Comparison of ENCODE assay signal across 22 cellular contexts in genomic region chr7:137241655-137242054, GRCh38.
A peak's percentile ranks its signal among the peaks of the same experiment; 100 is the strongest.
DNase-seq lines count a peak whose midpoint lies in the region; TF ChIP-seq lines count a peak whose summit lies in the region.
"Had no signal": no experiment of that assay in that cellular context is flagged by ENCODE, and none has a peak within 500 bp of the region (broad histone marks: within the 10 kb centered on the region; RNA-seq: fewer than 3 reads in every experiment).

No MANE protein-coding gene starts in this region.

- no peaks in the 10 kb centered on the region for H3F3A ChIP-seq in PC-9 (ENCODE audit: insufficient read depth, low read depth)

- in situ Hi-C loops in G401 (cut with HindIII; ENCODE audit: low sequenced_read_pairs) = no loop called here

- H3K79me2 ChIP-seq in PC-9 (ENCODE audit: low read depth) (no peaks in the 10 kb centered on the region), mesendoderm (ENCODE audit: control insufficient read depth, insufficient read depth, low read length) (no peaks in the 10 kb centered on the region), OCI-LY7 (ENCODE audit: insufficient read depth, low read depth, low read length) (no peaks in the 10 kb centered on the region)

- H3K36me3 ChIP-seq in PC-9 (ENCODE audit: low read depth) (no peaks in the 10 kb centered on the region), mesendoderm (ENCODE audit: control insufficient read depth, insufficient read depth, low read length) (no peaks in the 10 kb centered on the region), OCI-LY7 (ENCODE audit: insufficient read depth, low read length) (no peaks in the 10 kb centered on the region)

- no peak overlapping the region for H4K5ac ChIP-seq in mesendoderm (ENCODE audit: low read length)

- no peak overlapping the region for H2BK15ac ChIP-seq in mesendoderm (replicated peaks; ENCODE audit: low read depth)

- intact Hi-C loops in PC-9 (cut with micrococcal nuclease; ENCODE audit: unreplicated experiment) (no loop called here), OCI-LY7 (cut with micrococcal nuclease; ENCODE audit: unreplicated experiment) (no loop called here)

- H2BK5ac ChIP-seq in mesendoderm (ENCODE audit: low read length) = no peak overlapping the region

- H2BK120ac ChIP-seq in mesendoderm (ENCODE audit: low read depth, low read length) = no peak overlapping the region

- H3K79me1 ChIP-seq in mesendoderm (ENCODE audit: low read length) = no peaks in the 10 kb centered on the region

- no peak overlapping the region for H3K56ac ChIP-seq in mesendoderm (ENCODE audit: low read length)

- H3K9me3 ChIP-seq in PC-9 (ENCODE audit: insufficient read depth, low read depth) (no peaks in the 10 kb centered on the region), OCI-LY7 (ENCODE audit: low read length) (no peaks in the 10 kb centered on the region)
- H3K9me3 ChIP-seq: BE2C had no signal

- no peak overlapping the region for H3K23ac ChIP-seq in mesendoderm (ENCODE audit: low read length)

- POLR2A ChIA-PET in PC-9 (lab: Charles Lee; ENCODE audit: unreplicated experiment) (no interaction called here), OCI-LY7 (lab: Charles Lee) (no interaction called here)

- WGBS in mesendoderm (ENCODE audit: extremely low coverage, insufficient coverage, low lambda C conversion rate) = no CpG with 5 or more reads among the region's 3 CpGs

- H4K20me1 ChIP-seq in PC-9 (ENCODE audit: insufficient read depth) = no peaks in the 10 kb centered on the region
- no peaks in the 10 kb centered on the region for H4K20me1 ChIP-seq in OCI-LY7 (ENCODE audit: insufficient read depth, low read length)

- H3K27ac ChIP-seq in PC-9 (no peak overlapping the region), mesendoderm (ENCODE audit: low read depth, low read length) (no peak overlapping the region), OCI-LY7 (ENCODE audit: low read depth, low read length, poor library complexity, severe bottlenecking) (no peak overlapping the region)
- H3K27ac ChIP-seq: GM23248 had no signal

- H4K8ac ChIP-seq in mesendoderm (ENCODE audit: low read depth, low read length) = no peak overlapping the region

- H3K4me1 ChIP-seq in PC-9 (replicated peaks; ENCODE audit: insufficient read depth) (no peaks in the 10 kb centered on the region), mesendoderm (ENCODE audit: control insufficient read depth, low read depth, low read length) (no peaks in the 10 kb centered on the region), OCI-LY7 (ENCODE audit: insufficient read depth, low read length, poor library complexity, severe bottlenecking) (no peaks in the 10 kb centered on the region)
- H3K4me1 ChIP-seq: BE2C had no signal

- H3K9ac ChIP-seq in mesendoderm (ENCODE audit: low read length) = no peak overlapping the region
- H3K9ac ChIP-seq: GM23248 had no signal

- H3K18ac ChIP-seq in mesendoderm (ENCODE audit: low read length) = no peak overlapping the region

- CTCF ChIA-PET in PC-9 (lab: Charles Lee) (no interaction called here), OCI-LY7 (lab: Charles Lee; ENCODE audit: unreplicated experiment) (no interaction called here)

- TF ChIP-seq CTCF in PC-9 (conservative IDR thresholded peaks at IDR 0.05) (no peak), OCI-LY7 (conservative IDR thresholded peaks at IDR 0.05; ENCODE audit: low read length) (no peak)

- no peak overlapping the region for H3K4me2 ChIP-seq in PC-9
- H3K4me2 ChIP-seq in mesendoderm (ENCODE audit: low read length) = no peak overlapping the region
- H3K4me2 ChIP-seq in OCI-LY7 (ENCODE audit: low read length) = no peak overlapping the region

- H3K4me3 ChIP-seq in PC-9 (no peak overlapping the region), mesendoderm (ENCODE audit: low read length) (no peak overlapping the region), OCI-LY7 (ENCODE audit: low read depth, low read length, poor library complexity, severe bottlenecking) (no peak overlapping the region)
- H3K4me3 ChIP-seq: GM23248 had no signal

- H3K9me2 ChIP-seq in PC-9 (ENCODE audit: insufficient read depth) (no peaks in the 10 kb centered on the region), OCI-LY7 (ENCODE audit: insufficient read depth, low read length) (no peaks in the 10 kb centered on the region)

- DNase-seq in PC-9 (no peak), brain pericyte (ENCODE audit: low read depth, low spot score) (peak; percentile 53), mesendoderm (peak; percentile 5), smooth muscle cell of the brain vasculature (ENCODE audit: low read depth, low spot score) (peak; percentile 39), OCI-LY7 (ENCODE audit: low spot score) (no peak), middle frontal gyrus (ENCODE audit: extremely low spot score, low spot score) (no peak), G401 (ENCODE audit: low spot score) (no peak)
- DNase-seq: 8988T; ACHN; BE2C; C1 segment of cervical spinal cord; CD4-positive, CD25-positive, alpha-beta regulatory T cell; CD8-positive, alpha-beta memory T cell; COR-L47; DMS 273 treated with DMSO at 0.1 percent for 48 hours; DMS53; DND-41; EL; GM23248; H7; HFFc6; IMR-90 had no signal

- no peak overlapping the region for H3K4ac ChIP-seq in mesendoderm (ENCODE audit: low read depth, low read length)

- 0 out of 2 replicates have a peak overlapping the region, but pooled peaks have one; percentile 7 for H2AFZ ChIP-seq in PC-9
- H2AFZ ChIP-seq in OCI-LY7 (ENCODE audit: low read length) = no peak overlapping the region
- H2AFZ ChIP-seq: GM23248 had no signal

- H2AK5ac ChIP-seq in mesendoderm (ENCODE audit: low read length) = no peak overlapping the region

- no TSS peak for BruUV-seq in PC-9 (replicated peaks; lab: Mats Ljungman, UMichigan)
- BruUV-seq in OCI-LY7 (replicated peaks; lab: Mats Ljungman, UMichigan) = no TSS peak

- H3K27me3 ChIP-seq in PC-9 (ENCODE audit: insufficient read depth, low read depth) (no peaks in the 10 kb centered on the region), mesendoderm (ENCODE audit: insufficient read depth, low read length, poor library complexity) (no peaks in the 10 kb centered on the region)
- H3K27me3 ChIP-seq: BE2C had no signal

Comparison
In these comparisons a context has a peak if more than half of its experiments do, and no peak if none do; other contexts are left out.
1. DNase-seq: peak in brain pericyte (single experiment), mesendoderm (single experiment) and smooth muscle cell of the brain vasculature (single experiment); none in PC-9 (0 of 2), OCI-LY7 (single experiment), middle frontal gyrus (single experiment) and G401 (single experiment).